In the genomic region with DNA sequence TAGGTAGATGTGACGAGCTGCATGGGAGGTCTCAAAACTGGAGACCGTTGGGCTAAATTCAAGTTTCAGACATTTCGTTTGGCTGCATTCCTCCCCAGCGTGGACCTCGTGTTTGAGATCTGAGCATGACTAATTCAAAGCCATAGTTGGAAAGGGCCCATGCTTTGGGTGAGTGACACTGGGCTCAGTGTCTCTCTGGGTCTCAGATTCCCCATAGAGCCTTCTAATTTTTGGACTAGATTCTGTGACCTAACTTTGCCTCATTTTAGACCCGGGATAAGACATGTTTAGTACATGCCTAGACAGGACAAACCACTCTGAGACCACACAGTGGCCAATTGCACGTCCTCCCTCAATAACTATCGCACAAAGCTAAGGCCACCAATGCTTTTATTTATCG, we compare ENCODE assay signal across 2 cellular contexts.
TF ChIP-seq lines count a peak whose summit lies in the region.

No MANE protein-coding gene starts in this region.

TF ChIP-seq in GM12878, 131 proteins besides CTCF, POLR2A, EP300 and RAD21:
- TF ChIP-seq, protein P1, sequence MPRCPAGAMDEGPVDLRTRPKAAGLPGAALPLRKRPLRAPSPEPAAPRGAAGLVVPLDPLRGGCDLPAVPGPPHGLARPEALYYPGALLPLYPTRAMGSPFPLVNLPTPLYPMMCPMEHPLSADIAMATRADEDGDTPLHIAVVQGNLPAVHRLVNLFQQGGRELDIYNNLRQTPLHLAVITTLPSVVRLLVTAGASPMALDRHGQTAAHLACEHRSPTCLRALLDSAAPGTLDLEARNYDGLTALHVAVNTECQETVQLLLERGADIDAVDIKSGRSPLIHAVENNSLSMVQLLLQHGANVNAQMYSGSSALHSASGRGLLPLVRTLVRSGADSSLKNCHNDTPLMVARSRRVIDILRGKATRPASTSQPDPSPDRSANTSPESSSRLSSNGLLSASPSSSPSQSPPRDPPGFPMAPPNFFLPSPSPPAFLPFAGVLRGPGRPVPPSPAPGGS (IDR thresholded peaks at IDR 0.05; ENCODE audit: borderline replicate concordance, insufficient read depth, low read depth, low read length, poor library complexity, severe bottlenecking): peak; percentile 46
- TF ChIP-seq SMAD1 (IDR thresholded peaks at IDR 0.05; ENCODE audit: low read depth, partially characterized antibody): no peak

TF ChIP-seq in WTC11, 78 proteins besides CTCF, POLR2A, EP300 and RAD21:
- TF ChIP-seq ZNF232 (CRISPR knock-in tag; IDR thresholded peaks at IDR 0.05): no peak
- TF ChIP-seq, protein P2, sequence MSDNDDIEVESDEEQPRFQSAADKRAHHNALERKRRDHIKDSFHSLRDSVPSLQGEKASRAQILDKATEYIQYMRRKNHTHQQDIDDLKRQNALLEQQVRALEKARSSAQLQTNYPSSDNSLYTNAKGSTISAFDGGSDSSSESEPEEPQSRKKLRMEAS (CRISPR knock-in tag; IDR thresholded peaks at IDR 0.05): no peak
- no peak for TF ChIP-seq NR2C2 (CRISPR knock-in tag; IDR thresholded peaks at IDR 0.05)
- no peak for TF ChIP-seq CBFB (CRISPR knock-in tag; IDR thresholded peaks at IDR 0.05; ENCODE audit: low read depth)
- TF ChIP-seq GTF2I (CRISPR knock-in tag; conservative IDR thresholded peaks at IDR 0.05): no peak
- TF ChIP-seq, protein P3, sequence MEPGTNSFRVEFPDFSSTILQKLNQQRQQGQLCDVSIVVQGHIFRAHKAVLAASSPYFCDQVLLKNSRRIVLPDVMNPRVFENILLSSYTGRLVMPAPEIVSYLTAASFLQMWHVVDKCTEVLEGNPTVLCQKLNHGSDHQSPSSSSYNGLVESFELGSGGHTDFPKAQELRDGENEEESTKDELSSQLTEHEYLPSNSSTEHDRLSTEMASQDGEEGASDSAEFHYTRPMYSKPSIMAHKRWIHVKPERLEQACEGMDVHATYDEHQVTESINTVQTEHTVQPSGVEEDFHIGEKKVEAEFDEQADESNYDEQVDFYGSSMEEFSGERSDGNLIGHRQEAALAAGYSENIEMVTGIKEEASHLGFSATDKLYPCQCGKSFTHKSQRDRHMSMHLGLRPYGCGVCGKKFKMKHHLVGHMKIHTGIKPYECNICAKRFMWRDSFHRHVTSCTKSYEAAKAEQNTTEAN (CRISPR knock-in tag; IDR thresholded peaks at IDR 0.05): no peak
- TF ChIP-seq, protein P4, sequence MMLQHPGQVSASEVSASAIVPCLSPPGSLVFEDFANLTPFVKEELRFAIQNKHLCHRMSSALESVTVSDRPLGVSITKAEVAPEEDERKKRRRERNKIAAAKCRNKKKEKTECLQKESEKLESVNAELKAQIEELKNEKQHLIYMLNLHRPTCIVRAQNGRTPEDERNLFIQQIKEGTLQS (CRISPR knock-in tag; conservative IDR thresholded peaks at IDR 0.05): no peak
- TF ChIP-seq ZNF396 (CRISPR knock-in tag; IDR thresholded peaks at IDR 0.05; ENCODE audit: borderline replicate concordance): no peak
TF ChIP-seq in WTC11: peak in this region for 0.
